Comparison of ENCODE assay signal across 8 cellular contexts in the genomic region with DNA sequence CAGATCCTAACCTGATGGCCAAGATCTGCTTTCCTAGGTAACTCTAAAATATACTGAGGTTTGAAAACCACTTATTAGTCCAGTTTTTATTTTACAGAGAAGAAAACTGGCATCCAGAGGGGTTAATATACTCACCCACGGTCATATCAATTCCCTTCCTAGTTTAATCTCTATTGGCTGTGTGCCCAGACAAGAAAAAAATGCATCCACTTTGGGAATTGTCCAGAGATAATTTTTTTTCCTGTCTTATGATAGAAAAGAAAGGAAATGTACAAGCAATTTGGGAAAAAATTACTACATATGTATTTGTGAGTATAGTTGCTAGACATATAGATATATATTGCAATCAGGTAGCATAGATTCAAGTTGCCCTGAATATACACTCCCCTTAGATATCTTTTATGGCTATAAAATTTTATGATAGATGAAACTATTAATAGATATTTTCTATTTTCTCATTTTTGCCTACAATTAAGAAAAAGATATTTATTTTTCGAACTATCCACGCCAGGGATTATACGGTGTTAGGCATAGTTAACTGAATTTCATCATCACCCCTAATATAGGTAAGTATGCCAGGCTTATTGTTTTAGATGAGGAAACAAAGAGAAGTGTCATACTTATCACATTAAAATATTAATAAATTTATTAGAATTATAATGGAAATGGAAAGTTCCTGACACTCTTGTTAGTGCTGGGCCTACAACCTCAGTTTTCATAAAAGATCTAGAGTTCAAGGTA.
DNase-seq lines count a peak whose midpoint lies in the region; ATAC-seq, FAIRE-seq and TF ChIP-seq lines count a peak whose summit lies in the region.

No MANE protein-coding gene starts in this region.

- DNase-seq in NCI-H2227 treated with DMSO at 0.1 percent for 48 hours (lab: John Stamatoyannopoulos, UW) (peak; percentile 77), endothelial cell of umbilical vein (ENCODE audit: low read depth, low spot score) (peak; percentile 94), sciatic nerve (ENCODE audit: low spot score) (no peak)

- FAIRE-seq in endothelial cell of umbilical vein (lab: Jason Lieb, UNC): peak; percentile 81

- no peaks in the 10 kb centered on the region for H3K27me3 ChIP-seq in endothelial cell of umbilical vein (ENCODE audit: control insufficient read depth in 2 of 2, insufficient read depth in 2 of 2, low read length in 2 of 2)

- no peak for TF ChIP-seq CTCF in endothelial cell of umbilical vein (IDR thresholded peaks at IDR 0.05; ENCODE audit: extremely low read depth in 1 of 2, insufficient read depth in 1 of 2, low read depth in 1 of 2, low read length in 2 of 2)

- H3K9ac ChIP-seq in endothelial cell of umbilical vein (replicated peaks; ENCODE audit: extremely low read depth, insufficient read depth, low read length): peak overlapping the region; percentile 91

- H3K4me1 ChIP-seq in endothelial cell of umbilical vein (ENCODE audit: control insufficient read depth, extremely low read depth, insufficient read depth, low read length): peaks cover 63% of the 10 kb centered on the region

- CTCF ChIA-PET in endothelial cell of umbilical vein (lab: Charles Lee): interaction anchor here (0.8 to 1.5 kb wide), 7 partner anchors 28 to 188 kb away, joined by 3 to 13 read pairs (median 3); no protein-coding TSS in a partner anchor

- intact Hi-C loops in endothelial cell of umbilical vein (cut with micrococcal nuclease): loop anchor here (1.0 to 2.0 kb wide), 9 partner anchors 19 to 192 kb away; partner anchors contain the start of gene SLC38A2
- intact Hi-C loops in sciatic nerve (cut with DNase I): no loop called here

- no peaks in the 10 kb centered on the region for H4K20me1 ChIP-seq in endothelial cell of umbilical vein (replicated peaks; ENCODE audit: control insufficient read depth, extremely low read depth, insufficient read depth, low read length)

- POLR2A ChIA-PET in endothelial cell of umbilical vein (lab: Charles Lee): interaction anchor here (0.7 to 1.5 kb wide), 2 partner anchors 19 to 42 kb away, joined by 4 to 8 read pairs; no protein-coding TSS in a partner anchor

- dilution Hi-C loops in endothelial cell of umbilical vein (cut with MboI; ENCODE audit: extremely low pct_ligation_motif_present, low sequenced_read_pairs): no loop called here

- peak overlapping the region; percentile 83 for H3K4me2 ChIP-seq in endothelial cell of umbilical vein (ENCODE audit: insufficient read depth, low read length)

- H3K36me3 ChIP-seq in endothelial cell of umbilical vein (ENCODE audit: control insufficient read depth in 2 of 2, extremely low read depth in 1 of 2, insufficient read depth in 2 of 2, low read length in 2 of 2): no peaks in the 10 kb centered on the region

- peak; percentile 7 for ATAC-seq in GM19395 (IDR thresholded peaks at IDR 0.05; ENCODE audit: unreplicated experiment)
- peak; percentile 21 for ATAC-seq in sciatic nerve
- ATAC-seq in GM21526 (IDR thresholded peaks at IDR 0.05; ENCODE audit: low FRiP score, unreplicated experiment): no peak
- ATAC-seq in HG03196 (IDR thresholded peaks at IDR 0.05; ENCODE audit: unreplicated experiment): no peak
- no peak for ATAC-seq in GM21825 (IDR thresholded peaks at IDR 0.05; ENCODE audit: unreplicated experiment)
- no peak for ATAC-seq in HG03565 (IDR thresholded peaks at IDR 0.05; ENCODE audit: unreplicated experiment)

- H3K4me3 ChIP-seq in endothelial cell of umbilical vein (replicated peaks in 1 of 3; ENCODE audit: insufficient read depth in 1 of 3, low read depth in 1 of 3, low read length in 3 of 3): peak overlapping the region in 1 of 3 experiments; percentile 29

- BruUV-seq in endothelial cell of umbilical vein (replicated peaks; lab: Mats Ljungman, UMichigan): TSS peak; percentile 98

- H3K79me2 ChIP-seq in endothelial cell of umbilical vein (ENCODE audit: control insufficient read depth, insufficient read depth, low read length): no peaks in the 10 kb centered on the region

- H2AFZ ChIP-seq in endothelial cell of umbilical vein (ENCODE audit: low read depth, low read length): no peak overlapping the region

- H3K9me3 ChIP-seq in endothelial cell of umbilical vein (replicated peaks; ENCODE audit: control insufficient read depth, insufficient read depth, low read length): no peaks in the 10 kb centered on the region

- no peaks in the 10 kb centered on the region for H3K9me1 ChIP-seq in endothelial cell of umbilical vein (replicated peaks; ENCODE audit: control insufficient read depth, extremely low read depth, insufficient read depth, low read length)

- TF ChIP-seq POLR2A in endothelial cell of umbilical vein (IDR thresholded peaks at IDR 0.05; ENCODE audit: low read depth, low read length): no peak

- H3K27ac ChIP-seq in endothelial cell of umbilical vein (ENCODE audit: insufficient read depth, low read depth, low read length): peak overlapping the region; percentile 94

TF ChIP-seq in endothelial cell of umbilical vein, 7 proteins besides CTCF, POLR2A, EP300 and RAD21:
- TF ChIP-seq JUN (IDR thresholded peaks at IDR 0.05; ENCODE audit: borderline replicate concordance, insufficient read depth, insufficient read length, low read depth) (peak; percentile 26), FOS (IDR thresholded peaks at IDR 0.05; ENCODE audit: borderline replicate concordance, insufficient read depth, low read length) (peak; percentile 22)
- TF ChIP-seq, protein P1, sequence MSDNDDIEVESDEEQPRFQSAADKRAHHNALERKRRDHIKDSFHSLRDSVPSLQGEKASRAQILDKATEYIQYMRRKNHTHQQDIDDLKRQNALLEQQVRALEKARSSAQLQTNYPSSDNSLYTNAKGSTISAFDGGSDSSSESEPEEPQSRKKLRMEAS (IDR thresholded peaks at IDR 0.05; ENCODE audit: insufficient read depth, insufficient read length): no peak
TF ChIP-seq in endothelial cell of umbilical vein: peak in this region for 2.

Comparison
In these comparisons a context has a peak if more than half of its experiments do, and no peak if none do; other contexts are left out.
1. ATAC-seq: peak in GM19395 (single experiment) and sciatic nerve (single experiment); none in GM21526 (single experiment), HG03196 (single experiment), GM21825 (single experiment) and HG03565 (single experiment).